In genomic region chr1:200027264-200027823, GRCh38 we compare ENCODE assay signal across 10 cellular contexts. TPM values are rescaled to one million over a fixed set of nuclear protein-coding genes. Genes with fewer than 3 reads are reported as not detected.
A peak's percentile ranks its signal among the peaks of the same experiment; 100 is the strongest.
DNase-seq lines count a peak whose midpoint lies in the region; ATAC-seq, FAIRE-seq and TF ChIP-seq lines count a peak whose summit lies in the region.
"Had no signal": no experiment of that assay in that cellular context is flagged by ENCODE, and none has a peak within 500 bp of the region (broad histone marks: within the 10 kb centered on the region; RNA-seq: fewer than 3 reads in every experiment).

Gene NR5A2, plus strand, starts transcription at chr1:200027710. Its CDS starts 138 bp downstream, at chr1:200027848.

- peak within 1 kb of the TSS; percentile 79 for H3K4me3 ChIP-seq in iPS-20b (ENCODE audit: low read length)
- peak within 1 kb of the TSS in 1 of 2 donors; percentile 87 for H3K4me3 ChIP-seq in small intestine (ENCODE audit: low read depth in 1 of 2, low read length in 2 of 2)

- H3K27ac ChIP-seq in iPS-20b (ENCODE audit: low read length) (no peak within 1 kb of the TSS), small intestine (ENCODE audit: low read depth in 1 of 2, low read length in 1 of 2) (peak within 1 kb of the TSS; percentile 75 to 82)

- peaks cover 9% of the 10 kb centered on the region; the same call in 1 of the 2 replicates for H3K4me1 ChIP-seq in iPS-20b (ENCODE audit: insufficient read depth, low read length)
- peaks cover 0 to 3% of the 10 kb centered on the region in 2 donors for H3K4me1 ChIP-seq in small intestine (ENCODE audit: control insufficient read depth in 2 of 2, insufficient read depth in 1 of 2, low read depth in 1 of 2, low read length in 1 of 2)

- H3K9me3 ChIP-seq in iPS-20b (ENCODE audit: insufficient read depth, low read depth, low read length) (no peaks in the 10 kb centered on the region), small intestine (ENCODE audit: control insufficient read depth, low read depth) (no peaks in the 10 kb centered on the region)

- no peak for TF ChIP-seq CTCF in GM13977 (IDR thresholded peaks at IDR 0.05; ENCODE audit: extremely low read depth, insufficient read depth, missing control alignments)

- FAIRE-seq in small intestine (lab: Jason Lieb, UNC) = peak; percentile 94
- FAIRE-seq: A204.1 had no signal

- DNase-seq in T-helper 2 cell treated with Interferon-gamma antibody and Interleukin-4, amounts not matched to agents 5 μg/mL and 100 μg/mL, for 36 hours (ENCODE audit: low spot score) = no peak
- DNase-seq in T-helper 2 cell = no peak
- DNase-seq in small intestine = peak; percentile 98
- DNase-seq in stimulated activated naive CD8-positive, alpha-beta T cell treated with anti-CD3 and anti-CD28 coated beads, Interleukin-15, Interleukin-2, amounts not matched to agents 100 U/mL and 50 U/mL, for 24 hours = no peak
- no peak for DNase-seq in GM13977 (ENCODE audit: low spot score)
- DNase-seq: GDM1 had no signal

- no peaks in the 10 kb centered on the region for H3K36me3 Mint-ChIP-seq in T-helper 2 cell treated with Interferon-gamma antibody and Interleukin-4, amounts not matched to agents 5 μg/mL and 100 μg/mL, for 36 hours (ENCODE audit: low read depth)
- H3K36me3 Mint-ChIP-seq in activated T-helper 17 cell treated with anti-CD3 and anti-CD28 coated beads, Interleukin-2, amount 50 U/mL, for 72 hours (ENCODE audit: low read depth) = no peaks in the 10 kb centered on the region

- no peaks in the 10 kb centered on the region for H3K36me3 ChIP-seq in iPS-20b (ENCODE audit: insufficient read depth, low read depth, low read length)
- H3K36me3 ChIP-seq in small intestine (ENCODE audit: control insufficient read depth in 2 of 2, insufficient read depth in 2 of 2, low read length in 2 of 2) = no peaks in the 10 kb centered on the region

- peaks cover 52% of the 10 kb centered on the region for H3K27me3 Mint-ChIP-seq in T-helper 2 cell treated with Interferon-gamma antibody and Interleukin-4, amounts not matched to agents 5 μg/mL and 100 μg/mL, for 36 hours (ENCODE audit: low read depth)
- H3K27me3 Mint-ChIP-seq in activated T-helper 17 cell treated with anti-CD3 and anti-CD28 coated beads, Interleukin-2, amount 50 U/mL, for 72 hours = peaks cover 39% of the 10 kb centered on the region

- peak within 1 kb of the TSS; percentile 66; the same call in 1 of the 2 replicates for H3K9ac ChIP-seq in iPS-20b (ENCODE audit: low read depth, low read length)

- no peak for ATAC-seq in activated T-helper 17 cell treated with anti-CD3 and anti-CD28 coated beads, Interleukin-2, amount 50 U/mL, for 72 hours (replicated peaks)
- no peak for ATAC-seq in stimulated activated naive CD8-positive, alpha-beta T cell treated with anti-CD3 and anti-CD28 coated beads, Interleukin-15, Interleukin-2, amounts not matched to agents 100 U/mL and 50 U/mL, for 24 hours
- no peak for ATAC-seq in GM18868 (IDR thresholded peaks at IDR 0.05; ENCODE audit: unreplicated experiment)

- H3K27me3 ChIP-seq in iPS-20b (ENCODE audit: insufficient read depth, low read length) = peaks cover 52% of the 10 kb centered on the region
- H3K27me3 ChIP-seq in small intestine (ENCODE audit: control insufficient read depth in 2 of 2, insufficient read depth in 2 of 2, low read length in 2 of 2) = peaks cover 0 to 7% of the 10 kb centered on the region in 2 donors

- H3K9me3 Mint-ChIP-seq in T-helper 2 cell treated with Interferon-gamma antibody and Interleukin-4, amounts not matched to agents 5 μg/mL and 100 μg/mL, for 36 hours = no peaks in the 10 kb centered on the region
- H3K9me3 Mint-ChIP-seq in activated T-helper 17 cell treated with anti-CD3 and anti-CD28 coated beads, Interleukin-2, amount 50 U/mL, for 72 hours = no peaks in the 10 kb centered on the region

- in situ Hi-C loops in GM13977 (cut with MboI; ENCODE audit: low pct_unique_long_range_greater_than_20kb, low sequenced_read_pairs, unreplicated experiment) = no loop called here

- peak within 1 kb of the TSS; percentile 58 for H3K4me3 Mint-ChIP-seq in T-helper 2 cell treated with Interferon-gamma antibody and Interleukin-4, amounts not matched to agents 5 μg/mL and 100 μg/mL, for 36 hours
- peak within 1 kb of the TSS; percentile 61 for H3K4me3 Mint-ChIP-seq in activated T-helper 17 cell treated with anti-CD3 and anti-CD28 coated beads, Interleukin-2, amount 50 U/mL, for 72 hours

- peaks cover 3% of the 10 kb centered on the region for H3K4me1 Mint-ChIP-seq in T-helper 2 cell treated with Interferon-gamma antibody and Interleukin-4, amounts not matched to agents 5 μg/mL and 100 μg/mL, for 36 hours (ENCODE audit: low read depth)
- no peaks in the 10 kb centered on the region for H3K4me1 Mint-ChIP-seq in activated T-helper 17 cell treated with anti-CD3 and anti-CD28 coated beads, Interleukin-2, amount 50 U/mL, for 72 hours

- WGBS in small intestine, 3 donors = 7 to 59% (median 26%) methylated on average over 1 of the region's 1 CpG

- no peak within 1 kb of the TSS for H3K27ac Mint-ChIP-seq in T-helper 2 cell treated with Interferon-gamma antibody and Interleukin-4, amounts not matched to agents 5 μg/mL and 100 μg/mL, for 36 hours
- H3K27ac Mint-ChIP-seq in activated T-helper 17 cell treated with anti-CD3 and anti-CD28 coated beads, Interleukin-2, amount 50 U/mL, for 72 hours = no peak within 1 kb of the TSS

RNA-seq across cellular contexts. Expression of gene NR5A2, which starts in this region (rescaled TPM):
- under 1 TPM in 1 of 2 donors, not detected in 1; 0.13 TPM for total RNA-seq in activated T-helper 17 cell treated with anti-CD3 and anti-CD28 coated beads, Interleukin-2, amount 50 U/mL, for 72 hours
- polyA plus RNA-seq in small intestine = 10 to 100 TPM; 14.1 to 21.5 (median 16.1) TPM
